In the genomic region with DNA sequence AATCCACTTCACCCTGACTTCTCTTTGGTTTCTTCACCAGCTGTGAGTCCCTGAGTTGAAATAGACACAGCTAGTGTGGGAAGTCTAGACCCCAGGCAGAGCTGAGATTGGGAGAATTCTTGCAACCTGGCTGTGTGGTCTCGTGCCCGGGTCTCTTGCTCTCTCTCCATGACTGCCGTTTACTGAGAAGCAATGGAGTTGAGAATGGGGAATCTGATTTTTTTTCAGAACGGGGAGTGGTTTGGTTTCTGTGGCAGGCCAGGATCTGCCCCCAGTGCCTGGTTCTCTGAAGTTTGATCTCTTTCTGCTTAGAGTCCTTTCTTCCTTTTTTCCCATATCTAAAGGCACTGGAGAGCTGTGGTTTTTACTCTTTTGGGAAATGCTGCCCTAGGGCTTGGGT, we compare ENCODE assay signal across 1 cellular context.
TF ChIP-seq lines count a peak whose summit lies in the region.

No MANE protein-coding gene starts in this region.

TF ChIP-seq in endothelial cell of umbilical vein, 7 proteins besides CTCF, POLR2A, EP300 and RAD21:
- no peak for TF ChIP-seq POLR2AphosphoS5 (IDR thresholded peaks at IDR 0.05; ENCODE audit: insufficient read depth, low read depth, low read length)
- TF ChIP-seq EZH2 (IDR thresholded peaks at IDR 0.05; ENCODE audit: borderline replicate concordance, low read depth, low read length, severe bottlenecking) = no peak
- no peak for TF ChIP-seq MYC (IDR thresholded peaks at IDR 0.05; ENCODE audit: low read depth, low read length)
- no peak for TF ChIP-seq FOS (IDR thresholded peaks at IDR 0.05; ENCODE audit: borderline replicate concordance, insufficient read depth, low read length)
- TF ChIP-seq, protein P1, sequence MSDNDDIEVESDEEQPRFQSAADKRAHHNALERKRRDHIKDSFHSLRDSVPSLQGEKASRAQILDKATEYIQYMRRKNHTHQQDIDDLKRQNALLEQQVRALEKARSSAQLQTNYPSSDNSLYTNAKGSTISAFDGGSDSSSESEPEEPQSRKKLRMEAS (IDR thresholded peaks at IDR 0.05; ENCODE audit: insufficient read depth, insufficient read length) = no peak
- TF ChIP-seq JUN (IDR thresholded peaks at IDR 0.05; ENCODE audit: borderline replicate concordance, insufficient read depth, insufficient read length, low read depth) = no peak
- no peak for TF ChIP-seq GATA2 (IDR thresholded peaks at IDR 0.05; ENCODE audit: insufficient read depth, insufficient read length, low read depth, low read length)
